19 cellular contexts compared by ENCODE assay signal in genomic region chr17:77167472-77168306, GRCh38.
"Had no signal": no experiment of that assay in that cellular context is flagged by ENCODE, and none has a peak within 500 bp of the region (broad histone marks: within the 10 kb centered on the region; RNA-seq: fewer than 3 reads in every experiment).

No MANE protein-coding gene starts in this region.

- H3K27me3 Mint-ChIP-seq: activated CD8-positive, alpha-beta T cell treated with anti-CD3 and anti-CD28 coated beads for 36 hours; activated naive CD8-positive, alpha-beta T cell treated with anti-CD3 and anti-CD28 coated beads, Interleukin-2, amount 10 ng/mL, durations not matched to agents 7 days and 5 days; dendritic cell treated with granulocyte-macrophage colony-stimulating factor and Interleukin-4, amounts not matched to agents 40 ng/mL and 50 ng/mL, for 4 days had no signal

- H3K27me3 ChIP-seq: cardiac muscle cell, transverse colon, vagina had no signal

- DNase-seq: activated CD4-positive, alpha-beta T cell treated with anti-CD3 and anti-CD28 coated beads for 4 hours; activated CD8-positive, alpha-beta T cell treated with anti-CD3 and anti-CD28 coated beads for 36 hours; activated naive CD4-positive, alpha-beta T cell treated with Interleukin-2 at 50 U/mL for 16 hours; activated naive CD8-positive, alpha-beta T cell treated with anti-CD3 and anti-CD28 coated beads, Interleukin-2, amount 10 ng/mL, durations not matched to agents 7 days and 5 days; activated T-cell treated with anti-CD3 and anti-CD28 coated beads, Interleukin-2, amount 50 U/mL, for 1 hour; amygdala; effector CD8-positive, alpha-beta T cell; foreskin fibroblast; natural killer cell; occipital lobe; stimulated activated CD4-positive, alpha-beta T cell treated with anti-CD3 and anti-CD28 coated beads, Interleukin-2, amount 100 ng/mL, for 24 hours; stimulated activated naive CD8-positive, alpha-beta T cell treated with anti-CD3 and anti-CD28 coated beads, Interleukin-15, Interleukin-2, amounts not matched to agents 100 U/mL and 50 U/mL, for 24 hours; substantia nigra; transverse colon had no signal

- H3K4me3 ChIP-seq: cardiac muscle cell, transverse colon, vagina had no signal

- ATAC-seq: activated CD8-positive, alpha-beta T cell treated with anti-CD3 and anti-CD28 coated beads for 36 hours; natural killer cell; stimulated activated naive CD8-positive, alpha-beta T cell treated with anti-CD3 and anti-CD28 coated beads, Interleukin-15, Interleukin-2, amounts not matched to agents 100 U/mL and 50 U/mL, for 24 hours; WTC11 had no signal

- H3K27ac ChIP-seq: cardiac muscle cell, transverse colon, vagina had no signal

- H3K4me3 Mint-ChIP-seq: activated CD8-positive, alpha-beta T cell treated with anti-CD3 and anti-CD28 coated beads for 36 hours; activated naive CD8-positive, alpha-beta T cell treated with anti-CD3 and anti-CD28 coated beads, Interleukin-2, amount 10 ng/mL, durations not matched to agents 7 days and 5 days; dendritic cell treated with granulocyte-macrophage colony-stimulating factor and Interleukin-4, amounts not matched to agents 40 ng/mL and 50 ng/mL, for 4 days; natural killer cell; WTC11 had no signal

- H3K27ac Mint-ChIP-seq: activated CD8-positive, alpha-beta T cell treated with anti-CD3 and anti-CD28 coated beads for 36 hours; activated naive CD8-positive, alpha-beta T cell treated with anti-CD3 and anti-CD28 coated beads, Interleukin-2, amount 10 ng/mL, durations not matched to agents 7 days and 5 days; activated T-helper 2 cell treated with anti-CD3 and anti-CD28 coated beads, Interferon-gamma antibody, Interleukin-2, Interleukin-4, amounts not matched to agents 10 μg/mL and 5 μg/mL and 100 μg/mL, durations not matched to agents 14 hours and 24 hours and 36 hours; dendritic cell treated with granulocyte-macrophage colony-stimulating factor and Interleukin-4, amounts not matched to agents 40 ng/mL and 50 ng/mL, for 4 days; natural killer cell; WTC11 had no signal

- H3K36me3 ChIP-seq: cardiac muscle cell, transverse colon, vagina had no signal
